Comparison of ENCODE assay signal across 17 cellular contexts in the genomic region with DNA sequence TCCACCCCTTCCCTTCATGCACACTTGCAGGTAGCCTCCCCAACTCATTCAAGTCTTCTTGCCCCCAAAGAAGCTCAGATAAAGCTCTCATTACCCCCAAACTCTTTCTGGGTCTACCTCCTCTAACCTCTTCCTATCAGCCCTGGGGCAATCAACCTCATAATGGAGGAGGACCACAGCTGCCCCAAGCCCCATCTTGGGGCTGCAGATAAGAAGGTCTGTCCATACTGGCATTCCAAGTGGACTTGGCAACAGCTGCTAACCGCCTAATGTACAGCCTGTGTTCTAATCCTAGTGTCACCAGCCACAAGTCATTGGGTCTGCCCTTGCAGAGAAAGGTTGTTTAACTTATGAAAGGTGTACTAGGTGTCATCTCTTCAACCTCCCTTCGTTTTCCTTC.
A peak's percentile ranks its signal among the peaks of the same experiment; 100 is the strongest.
DNase-seq lines count a peak whose midpoint lies in the region; ATAC-seq and TF ChIP-seq lines count a peak whose summit lies in the region.
"Had no signal": no experiment of that assay in that cellular context is flagged by ENCODE, and none has a peak within 500 bp of the region (broad histone marks: within the 10 kb centered on the region; RNA-seq: fewer than 3 reads in every experiment).

No MANE protein-coding gene starts in this region.

- H3K9me3 ChIP-seq in T-helper 17 cell (ENCODE audit: control insufficient read depth, low read length, poor library complexity, severe bottlenecking) (no peaks in the 10 kb centered on the region), esophagus muscularis mucosa (no peaks in the 10 kb centered on the region)
- H3K9me3 ChIP-seq: HAP-1 had no signal

- peak overlapping the region; percentile 21 for H3K18ac ChIP-seq in mesendoderm (ENCODE audit: low read length)

- no peak overlapping the region for H4K5ac ChIP-seq in mesendoderm (ENCODE audit: low read length)

- no peaks in the 10 kb centered on the region for H3K79me1 ChIP-seq in mesendoderm (ENCODE audit: low read length)

- no peaks in the 10 kb centered on the region for H3K4me1 Mint-ChIP-seq in T-helper 17 cell
- H3K4me1 Mint-ChIP-seq: CD4-positive, alpha-beta memory T cell had no signal

- no peaks in the 10 kb centered on the region for H3K79me2 ChIP-seq in mesendoderm (ENCODE audit: control insufficient read depth, insufficient read depth, low read length)

- no peaks in the 10 kb centered on the region for H3K36me3 Mint-ChIP-seq in T-helper 17 cell (ENCODE audit: low read depth)
- H3K36me3 Mint-ChIP-seq: CD4-positive, alpha-beta memory T cell had no signal

- ATAC-seq in T-helper 17 cell (no peak), GM19467 (IDR thresholded peaks at IDR 0.05; ENCODE audit: unreplicated experiment) (no peak), HG03571 (IDR thresholded peaks at IDR 0.05; ENCODE audit: unreplicated experiment) (no peak)
- ATAC-seq: GM12878 had no signal

- no peak overlapping the region for H3K4me3 ChIP-seq in esophagus muscularis mucosa
- no peak overlapping the region for H3K4me3 ChIP-seq in mesendoderm (ENCODE audit: low read length)
- H3K4me3 ChIP-seq: GM12878, HAP-1 had no signal

- no peak overlapping the region for H3K56ac ChIP-seq in mesendoderm (ENCODE audit: low read length)

- no peak for TF ChIP-seq CTCF in esophagus muscularis mucosa (IDR thresholded peaks at IDR 0.05)

- H3K27me3 Mint-ChIP-seq in T-helper 17 cell: peaks cover 54% of the 10 kb centered on the region

- no peak overlapping the region for H2BK15ac ChIP-seq in mesendoderm (replicated peaks; ENCODE audit: low read depth)

- H3K4me2 ChIP-seq in mesendoderm (ENCODE audit: low read length): no peak overlapping the region

- H2AK5ac ChIP-seq in mesendoderm (ENCODE audit: low read length): no peak overlapping the region

- H3K27ac Mint-ChIP-seq in T-helper 17 cell: peak overlapping the region; percentile 65
- H3K27ac Mint-ChIP-seq: CD4-positive, alpha-beta memory T cell had no signal

- no peak for TF ChIP-seq POLR2A in esophagus muscularis mucosa (IDR thresholded peaks at IDR 0.05; ENCODE audit: low read depth)

- POLR2A ChIA-PET in HEK293T (lab: Yijun Ruan, JAX): no interaction called here

- H3K4me3 Mint-ChIP-seq in T-helper 17 cell: no peak overlapping the region
- H3K4me3 Mint-ChIP-seq: CD4-positive, alpha-beta memory T cell had no signal

- CTCF ChIA-PET in HEK293T (lab: Yijun Ruan, JAX): interaction anchor here (1.0 kb wide), 1 partner anchor 13 kb away, joined by 3 read pairs; no protein-coding TSS in a partner anchor

- no peak overlapping the region for H3K9ac ChIP-seq in mesendoderm (ENCODE audit: low read length)

- H3K36me3 ChIP-seq in esophagus muscularis mucosa (no peaks in the 10 kb centered on the region), mesendoderm (ENCODE audit: control insufficient read depth, insufficient read depth, low read length) (no peaks in the 10 kb centered on the region)
- H3K36me3 ChIP-seq: HAP-1 had no signal

- H3K4me1 ChIP-seq in esophagus muscularis mucosa (peaks cover 6 to 39% (median 36%) of the 10 kb centered on the region in 4 donors), mesendoderm (ENCODE audit: control insufficient read depth, low read depth, low read length) (peaks cover 25% of the 10 kb centered on the region)
- H3K4me1 ChIP-seq: HAP-1 had no signal

- peak overlapping the region; percentile 7 for H2BK120ac ChIP-seq in mesendoderm (ENCODE audit: low read depth, low read length)

- no peak overlapping the region for H3K27ac ChIP-seq in esophagus muscularis mucosa (replicated peaks in 1 of 4)
- H3K27ac ChIP-seq in mesendoderm (ENCODE audit: low read depth, low read length): no peak overlapping the region

- no peak overlapping the region for H3K23ac ChIP-seq in mesendoderm (ENCODE audit: low read length)

- H4K8ac ChIP-seq in mesendoderm (ENCODE audit: low read depth, low read length): no peak overlapping the region

- DNase-seq in OCI-M1 (lab: John Stamatoyannopoulos, UW): peak; percentile 28
- DNase-seq in T-helper 17 cell: no peak
- DNase-seq in esophagus muscularis mucosa (ENCODE audit: extremely low spot score): peak; percentile 24
- DNase-seq in mesendoderm: no peak
- DNase-seq in UCSD-AML1 (lab: John Stamatoyannopoulos, UW; ENCODE audit: unreplicated experiment): no peak
- DNase-seq in HEK293T (ENCODE audit: extremely low spot score): no peak
- DNase-seq: C1 segment of cervical spinal cord; Calu3; CD4-positive, alpha-beta memory T cell; COR-L47; EL; GDM1; GOT3 had no signal

- 77% methylated on average over 2 of the region's 2 CpGs for WGBS in esophagus muscularis mucosa
- WGBS in mesendoderm (ENCODE audit: extremely low coverage, insufficient coverage, low lambda C conversion rate): no CpG with 5 or more reads among the region's 2 CpGs

- no peak overlapping the region for H3K4ac ChIP-seq in mesendoderm (ENCODE audit: low read depth, low read length)

- TF ChIP-seq EP300 in esophagus muscularis mucosa (IDR thresholded peaks at IDR 0.05): no peak

- intact Hi-C loops in esophagus muscularis mucosa (cut with DNase I): loop anchor here (5.0 kb wide), 1 partner anchor 158 kb away; a partner anchor contains a TSS

- no peaks in the 10 kb centered on the region for H3K27me3 ChIP-seq in esophagus muscularis mucosa
- H3K27me3 ChIP-seq in mesendoderm (ENCODE audit: insufficient read depth, low read length, poor library complexity): no peaks in the 10 kb centered on the region

- no peak overlapping the region for H2BK5ac ChIP-seq in mesendoderm (ENCODE audit: low read length)

TF ChIP-seq in HEK293T, 16 proteins besides CTCF, POLR2A, EP300 and RAD21:
- no peak for TF ChIP-seq L3MBTL2 (conservative IDR thresholded peaks at IDR 0.05)
- TF ChIP-seq, protein P1, sequence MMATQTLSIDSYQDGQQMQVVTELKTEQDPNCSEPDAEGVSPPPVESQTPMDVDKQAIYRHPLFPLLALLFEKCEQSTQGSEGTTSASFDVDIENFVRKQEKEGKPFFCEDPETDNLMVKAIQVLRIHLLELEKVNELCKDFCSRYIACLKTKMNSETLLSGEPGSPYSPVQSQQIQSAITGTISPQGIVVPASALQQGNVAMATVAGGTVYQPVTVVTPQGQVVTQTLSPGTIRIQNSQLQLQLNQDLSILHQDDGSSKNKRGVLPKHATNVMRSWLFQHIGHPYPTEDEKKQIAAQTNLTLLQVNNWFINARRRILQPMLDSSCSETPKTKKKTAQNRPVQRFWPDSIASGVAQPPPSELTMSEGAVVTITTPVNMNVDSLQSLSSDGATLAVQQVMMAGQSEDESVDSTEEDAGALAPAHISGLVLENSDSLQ (IDR thresholded peaks at IDR 0.05): no peak
- no peak for TF ChIP-seq CTBP1 (IDR thresholded peaks at IDR 0.05; ENCODE audit: borderline replicate concordance)
- TF ChIP-seq FOXA1 (IDR thresholded peaks at IDR 0.05): no peak

Comparison
In these comparisons a context has a peak if more than half of its experiments do, and no peak if none do; other contexts are left out.
1. DNase-seq: peak in OCI-M1 (single experiment) and esophagus muscularis mucosa (single experiment); none in T-helper 17 cell (0 of 3), mesendoderm (single experiment), UCSD-AML1 (single experiment) and HEK293T (single experiment).